In genomic region chr17:72985882-72986720, GRCh38 we compare ENCODE assay signal across 8 cellular contexts.
DNase-seq lines count a peak whose midpoint lies in the region; ATAC-seq lines count a peak whose summit lies in the region.

No MANE protein-coding gene starts in this region.

- H3K9me3 Mint-ChIP-seq in stimulated activated naive CD8-positive, alpha-beta T cell treated with anti-CD3 and anti-CD28 coated beads, Interleukin-15, amount 100 ng/mL, for 72 hours: no peaks in the 10 kb centered on the region

- H3K27ac Mint-ChIP-seq in stimulated activated naive CD8-positive, alpha-beta T cell treated with anti-CD3 and anti-CD28 coated beads, Interleukin-15, amount 100 ng/mL, for 72 hours: no peak overlapping the region

- peaks cover 6% of the 10 kb centered on the region for H3K4me1 Mint-ChIP-seq in stimulated activated naive CD8-positive, alpha-beta T cell treated with anti-CD3 and anti-CD28 coated beads, Interleukin-15, amount 100 ng/mL, for 72 hours

- no peaks in the 10 kb centered on the region for H3K27me3 Mint-ChIP-seq in stimulated activated naive CD8-positive, alpha-beta T cell treated with anti-CD3 and anti-CD28 coated beads, Interleukin-15, amount 100 ng/mL, for 72 hours

- ATAC-seq in GM18870 (IDR thresholded peaks at IDR 0.05; ENCODE audit: unreplicated experiment): peak; percentile 52
- ATAC-seq in HG03432 (IDR thresholded peaks at IDR 0.05; ENCODE audit: unreplicated experiment): peak; percentile 72
- ATAC-seq in stimulated activated naive CD8-positive, alpha-beta T cell treated with anti-CD3 and anti-CD28 coated beads, Interleukin-15, amount 100 ng/mL, for 72 hours: peak; percentile 60

- DNase-seq in Ammon's horn (ENCODE audit: low spot score): peak; percentile 86
- peak; percentile 44 for DNase-seq in NCI-H748 treated with DMSO at 0.1 percent for 48 hours (lab: John Stamatoyannopoulos, UW)
- DNase-seq in activated CD8-positive, alpha-beta memory T cell treated with anti-CD3 and anti-CD28 coated beads for 4 hours (ENCODE audit: low read depth in 2 of 2): peak; percentile 6 to 21
- DNase-seq in epidermal melanocyte (ENCODE audit: insufficient read length, low spot score): peak; percentile 66
- peak; percentile 86 for DNase-seq in midbrain (lab: John Stamatoyannopoulos, UW)
- peak; percentile 52 to 53 for DNase-seq in stimulated activated naive CD8-positive, alpha-beta T cell treated with anti-CD3 and anti-CD28 coated beads, Interleukin-15, amount 100 ng/mL, for 72 hours

- no peak overlapping the region for H3K4me3 Mint-ChIP-seq in stimulated activated naive CD8-positive, alpha-beta T cell treated with anti-CD3 and anti-CD28 coated beads, Interleukin-15, amount 100 ng/mL, for 72 hours

Comparison
In these comparisons a context has a peak if more than half of its experiments do, and no peak if none do; other contexts are left out.
1. Peak in every context shown above with its lines: DNase-seq and ATAC-seq.
2. DNase-seq: peak in every context shown above with its lines; median percentile 86 in Ammon's horn; 86 in midbrain; 66 in epidermal melanocyte; 52 in stimulated activated naive CD8-positive, alpha-beta T cell treated with anti-CD3 and anti-CD28 coated beads, Interleukin-15, amount 100 ng/mL, for 72 hours; 44 in NCI-H748 treated with DMSO at 0.1 percent for 48 hours; 14 in activated CD8-positive, alpha-beta memory T cell treated with anti-CD3 and anti-CD28 coated beads for 4 hours.